Comparison of ENCODE assay signal across 11 cellular contexts in the genomic region with DNA sequence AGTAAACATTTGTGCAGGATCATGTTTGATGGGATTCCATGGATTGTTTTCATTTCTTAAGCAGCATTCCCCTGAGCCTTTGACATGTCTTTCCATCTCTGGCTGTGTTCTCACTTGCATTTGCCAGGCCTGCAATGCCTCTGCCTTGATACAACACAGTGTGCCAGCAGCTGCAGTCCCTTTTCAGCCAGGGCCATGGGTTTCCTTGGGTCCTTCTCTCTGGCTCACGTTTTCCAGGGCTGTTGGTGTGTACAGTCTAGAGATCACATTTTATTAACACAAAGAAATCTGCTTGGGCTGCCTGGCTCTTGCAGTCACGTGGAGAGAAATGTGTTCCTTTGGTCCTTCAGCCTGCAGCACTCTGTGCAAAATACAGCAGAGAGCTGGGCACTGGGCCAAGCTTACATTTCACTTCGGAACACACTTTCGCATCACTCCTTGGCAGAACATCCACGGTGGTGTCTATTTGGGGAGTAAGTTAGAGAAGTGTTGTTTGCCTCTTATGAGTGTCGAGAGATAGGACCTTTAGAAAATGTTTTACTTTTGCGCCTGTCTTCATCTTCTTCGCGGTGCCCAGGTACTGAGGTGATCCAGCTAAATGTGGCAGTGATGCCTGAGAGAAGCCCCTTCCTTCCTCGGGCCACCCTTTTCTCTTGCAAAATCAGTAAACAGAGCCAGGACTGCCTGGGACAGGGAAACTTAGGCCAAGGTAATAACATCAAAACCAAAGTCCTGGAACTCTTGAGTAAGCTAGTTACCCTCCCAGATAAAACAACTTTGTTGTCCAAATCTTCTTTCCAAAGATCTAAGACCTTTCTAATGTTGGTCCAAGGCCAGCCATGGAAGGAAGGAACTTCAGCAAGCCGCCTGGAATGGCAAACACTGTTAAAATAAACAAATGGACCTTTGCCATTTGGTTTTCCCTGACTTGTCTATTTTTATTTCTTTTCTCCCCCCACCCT. TPM values are rescaled to one million over a fixed set of nuclear protein-coding genes. Genes with fewer than 3 reads are reported as not detected.
DNase-seq lines count a peak whose midpoint lies in the region; ATAC-seq and TF ChIP-seq lines count a peak whose summit lies in the region.
"Had no signal": no experiment of that assay in that cellular context is flagged by ENCODE, and none has a peak within 500 bp of the region (broad histone marks: within the 10 kb centered on the region; RNA-seq: fewer than 3 reads in every experiment).

No MANE protein-coding gene starts in this region.

- peak overlapping the region; percentile 91 to 99 (median 95) for H3K27ac ChIP-seq in esophagus muscularis mucosa (replicated peaks in 1 of 4)
- H3K27ac ChIP-seq: BLaER1 had no signal

- H3K36me3 ChIP-seq in esophagus muscularis mucosa, result no peaks in the 10 kb centered on the region
- H3K36me3 ChIP-seq: BLaER1 had no signal

- TF ChIP-seq EP300 in esophagus muscularis mucosa (IDR thresholded peaks at IDR 0.05), result peak; percentile 78

- no peaks in the 10 kb centered on the region for H3K9me3 ChIP-seq in esophagus muscularis mucosa

- DNase-seq in AG08396 (ENCODE audit: low spot score), result peak; percentile 56
- DNase-seq in NCI-H510A treated with DMSO at 0.1 percent for 48 hours (lab: John Stamatoyannopoulos, UW), result peak; percentile 87
- peak; percentile 98 for DNase-seq in esophagus muscularis mucosa (ENCODE audit: extremely low spot score)
- peak; percentile 63 for DNase-seq in myocyte (ENCODE audit: low read depth)
- no peak for DNase-seq in iPS-NIHi11 (ENCODE audit: low spot score)
- DNase-seq: activated T-cell treated with anti-CD3 and anti-CD28 coated beads, Interleukin-2, amount 50 U/mL, for 72 hours; NCI-H1930 had no signal

- intact Hi-C loops in esophagus muscularis mucosa (cut with DNase I), result no loop called here

- no peak for ATAC-seq in GM21423 (IDR thresholded peaks at IDR 0.05; ENCODE audit: unreplicated experiment)
- no peak for ATAC-seq in HG02840 (IDR thresholded peaks at IDR 0.05; ENCODE audit: low FRiP score, unreplicated experiment)
- no peak for ATAC-seq in GM18861 (IDR thresholded peaks at IDR 0.05; ENCODE audit: unreplicated experiment)
- ATAC-seq: activated T-cell treated with anti-CD3 and anti-CD28 coated beads, Interleukin-2, amount 50 U/mL, for 72 hours had no signal

- TF ChIP-seq POLR2A in esophagus muscularis mucosa (IDR thresholded peaks at IDR 0.05; ENCODE audit: low read depth), result no peak

- H3K27me3 ChIP-seq in esophagus muscularis mucosa, result no peaks in the 10 kb centered on the region
- H3K27me3 ChIP-seq: BLaER1 had no signal

- peak overlapping the region; percentile 15 to 40 (median 20) for H3K4me3 ChIP-seq in esophagus muscularis mucosa
- H3K4me3 ChIP-seq: BLaER1 had no signal

- H3K4me1 ChIP-seq in esophagus muscularis mucosa, result peaks cover 97 to 100% (median 98%) of the 10 kb centered on the region in 4 donors
- H3K4me1 ChIP-seq: BLaER1 had no signal

- WGBS in esophagus muscularis mucosa, result 33% methylated on average over 11 of the region's 11 CpGs

- no peak for TF ChIP-seq CTCF in esophagus muscularis mucosa (IDR thresholded peaks at IDR 0.05)

RNA-seq across cellular contexts. Expression of gene HLF, which starts 20.9 kb away (rescaled TPM):
- 100 to 1,000 TPM; 137 to 176 (median 154) TPM for total RNA-seq in esophagus muscularis mucosa
- 0.37 and 0.88 TPM in 2 replicates for total RNA-seq in myocyte
- 0.25 TPM for polyA plus RNA-seq in myocyte (2012)

Comparison
In these comparisons a context has a peak if more than half of its experiments do, and no peak if none do; other contexts are left out.
1. RNA of gene HLF, which starts 20.9 kb away (total RNA-seq): 137 to 176 TPM in esophagus muscularis mucosa; 0.37 to 0.88 TPM in myocyte; every median in the first group is over 10 times any median in the second.